ENCODE assay signal across 11 cellular contexts in the genomic region with DNA sequence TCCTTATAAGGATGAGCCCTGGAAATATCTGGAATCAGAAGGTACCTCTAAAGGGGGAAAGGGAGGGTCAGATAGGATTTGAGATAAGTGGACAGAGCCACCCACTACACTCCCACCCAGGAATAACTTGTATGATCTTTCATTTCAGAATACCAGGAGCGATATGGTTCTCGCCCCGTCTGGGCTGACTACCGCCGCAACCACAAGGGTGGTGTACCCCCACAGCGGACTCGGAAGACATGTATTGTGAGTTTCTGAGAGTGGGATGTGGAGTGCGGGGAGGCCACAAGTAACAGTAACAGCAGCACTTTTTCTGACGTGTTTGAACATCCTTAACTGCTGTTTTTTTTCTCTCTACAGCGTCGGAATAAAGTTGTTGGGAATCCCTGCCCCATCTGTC. TPM values are rescaled to one million over a fixed set of nuclear protein-coding genes. Genes with fewer than 3 reads are reported as not detected.
A peak's percentile ranks its signal among the peaks of the same experiment; 100 is the strongest.
DNase-seq lines count a peak whose midpoint lies in the region; ATAC-seq and TF ChIP-seq lines count a peak whose summit lies in the region.
"Had no signal": no experiment of that assay in that cellular context is flagged by ENCODE, and none has a peak within 500 bp of the region (broad histone marks: within the 10 kb centered on the region; RNA-seq: fewer than 3 reads in every experiment).

No MANE protein-coding gene starts in this region.

- no peak for TF ChIP-seq POLR2A in gastroesophageal sphincter (IDR thresholded peaks at IDR 0.05)

- H3K36me3 Mint-ChIP-seq in activated naive CD4-positive, alpha-beta T cell treated with anti-CD3 and anti-CD28 coated beads, Interleukin-2, amount 10 ng/mL, durations not matched to agents 7 days and 5 days, result peaks cover 51% of the 10 kb centered on the region
- H3K36me3 Mint-ChIP-seq in T-helper 17 cell (ENCODE audit: low read depth), result peaks cover 14% of the 10 kb centered on the region

- H3K27ac ChIP-seq in gastroesophageal sphincter, result peak overlapping the region in 3 of 4 donors; percentile 19 to 95 (median 92)

- H3K9me3 Mint-ChIP-seq in activated naive CD4-positive, alpha-beta T cell treated with anti-CD3 and anti-CD28 coated beads, Interleukin-2, amount 10 ng/mL, durations not matched to agents 7 days and 5 days, result no peaks in the 10 kb centered on the region
- H3K9me3 Mint-ChIP-seq in stimulated activated naive CD8-positive, alpha-beta T cell treated with anti-CD3 and anti-CD28 coated beads, Interleukin-15, amount 100 ng/mL, for 72 hours, result no peaks in the 10 kb centered on the region

- 83 to 92% methylated on average over 4 to 7 of the region's 11 CpGs for WGBS in gastroesophageal sphincter (ENCODE audit: low coverage in 1 of 2), 2 donors

- no peak for TF ChIP-seq CTCF in gastroesophageal sphincter (IDR thresholded peaks at IDR 0.05)

- no peak overlapping the region for H3K4me3 ChIP-seq in gastroesophageal sphincter
- H3K4me3 ChIP-seq: colonic mucosa had no signal

- H3K4me3 Mint-ChIP-seq in activated naive CD4-positive, alpha-beta T cell treated with anti-CD3 and anti-CD28 coated beads, Interleukin-2, amount 10 ng/mL, durations not matched to agents 7 days and 5 days, result peak overlapping the region; percentile 93
- peak overlapping the region; percentile 89 for H3K4me3 Mint-ChIP-seq in T-helper 17 cell
- peak overlapping the region; percentile 91 to 93 for H3K4me3 Mint-ChIP-seq in stimulated activated naive CD8-positive, alpha-beta T cell treated with anti-CD3 and anti-CD28 coated beads, Interleukin-15, amount 100 ng/mL, for 72 hours

- H3K27me3 Mint-ChIP-seq in activated naive CD4-positive, alpha-beta T cell treated with anti-CD3 and anti-CD28 coated beads, Interleukin-2, amount 10 ng/mL, durations not matched to agents 7 days and 5 days, result peaks cover 5% of the 10 kb centered on the region
- no peaks in the 10 kb centered on the region for H3K27me3 Mint-ChIP-seq in T-helper 17 cell
- H3K27me3 Mint-ChIP-seq in stimulated activated naive CD8-positive, alpha-beta T cell treated with anti-CD3 and anti-CD28 coated beads, Interleukin-15, amount 100 ng/mL, for 72 hours, result no peaks in the 10 kb centered on the region
- H3K27me3 Mint-ChIP-seq: progenitor cell of endocrine pancreas had no signal

- ATAC-seq in T-helper 17 cell, result no peak
- ATAC-seq in gastroesophageal sphincter, result no peak
- ATAC-seq in stimulated activated naive CD8-positive, alpha-beta T cell treated with anti-CD3 and anti-CD28 coated beads, Interleukin-15, amount 100 ng/mL, for 72 hours, result no peak
- ATAC-seq in GM21529 (IDR thresholded peaks at IDR 0.05; ENCODE audit: unreplicated experiment), result no peak

- H3K27me3 ChIP-seq in gastroesophageal sphincter, result no peaks in the 10 kb centered on the region
- H3K27me3 ChIP-seq: colonic mucosa had no signal

- H3K9me3 ChIP-seq in T-helper 17 cell (ENCODE audit: control insufficient read depth, low read length, poor library complexity, severe bottlenecking) (no peaks in the 10 kb centered on the region), gastroesophageal sphincter (no peaks in the 10 kb centered on the region)
- H3K9me3 ChIP-seq: colonic mucosa had no signal

- H3K4me1 ChIP-seq in gastroesophageal sphincter, result peaks cover 3 to 21% (median 8%) of the 10 kb centered on the region in 3 donors
- H3K4me1 ChIP-seq: colonic mucosa had no signal

- CTCF ChIA-PET in activated naive CD4-positive, alpha-beta T cell treated with anti-CD3 and anti-CD28 coated beads, Interleukin-2, amount 10 ng/mL, durations not matched to agents 7 days and 5 days (lab: Charles Lee), result interaction anchor here (1.2 to 1.7 kb wide), 2 partner anchors 63 to 150 kb away, joined by 3 to 4 read pairs; no protein-coding TSS in a partner anchor

- H3K4me1 Mint-ChIP-seq in activated naive CD4-positive, alpha-beta T cell treated with anti-CD3 and anti-CD28 coated beads, Interleukin-2, amount 10 ng/mL, durations not matched to agents 7 days and 5 days, result peaks cover 24% of the 10 kb centered on the region
- peaks cover 19% of the 10 kb centered on the region for H3K4me1 Mint-ChIP-seq in T-helper 17 cell
- H3K4me1 Mint-ChIP-seq in stimulated activated naive CD8-positive, alpha-beta T cell treated with anti-CD3 and anti-CD28 coated beads, Interleukin-15, amount 100 ng/mL, for 72 hours, result peaks cover 55% of the 10 kb centered on the region

- no peak for DNase-seq in activated naive CD4-positive, alpha-beta T cell treated with anti-CD3 and anti-CD28 coated beads, Interleukin-2, amount 10 ng/mL, durations not matched to agents 7 days and 5 days
- no peak for DNase-seq in activated naive CD4-positive, alpha-beta T cell treated with anti-CD3 and anti-CD28 coated beads, Interleukin-2, amount 50 U/mL, for 16 hours
- DNase-seq in T-helper 17 cell (no peak), superior temporal gyrus (ENCODE audit: extremely low spot score) (no peak), COLO829 (ENCODE audit: low spot score) (no peak)
- DNase-seq in stimulated activated naive CD8-positive, alpha-beta T cell treated with anti-CD3 and anti-CD28 coated beads, Interleukin-15, amount 100 ng/mL, for 72 hours, result no peak
- DNase-seq: colonic mucosa, EL had no signal

- peaks cover 0 to 62% of the 10 kb centered on the region in 2 donors for H3K36me3 ChIP-seq in gastroesophageal sphincter

- no peak overlapping the region for H3K27ac Mint-ChIP-seq in activated naive CD4-positive, alpha-beta T cell treated with anti-CD3 and anti-CD28 coated beads, Interleukin-2, amount 10 ng/mL, durations not matched to agents 7 days and 5 days
- H3K27ac Mint-ChIP-seq in T-helper 17 cell, result peak overlapping the region; percentile 97
- peak overlapping the region in 1 of 2 donors; percentile 42 for H3K27ac Mint-ChIP-seq in stimulated activated naive CD8-positive, alpha-beta T cell treated with anti-CD3 and anti-CD28 coated beads, Interleukin-15, amount 100 ng/mL, for 72 hours

- TF ChIP-seq EP300 in gastroesophageal sphincter (IDR thresholded peaks at IDR 0.05), result no peak

RNA-seq across cellular contexts. Expression of a gene that starts 1.9 kb away (rescaled TPM):
- 10 to 100 TPM; 16.3 to 23.2 TPM for total RNA-seq in T-helper 17 cell
- total RNA-seq in gastroesophageal sphincter, result 10 to 100 TPM; 35.0 to 41.2 (median 36.7) TPM

RNA-seq across cellular contexts. Expression of a gene that starts 2.5 kb away (rescaled TPM):
- total RNA-seq in T-helper 17 cell, result 100 to 1,000 TPM; 114 to 123 TPM
- 10 to 100 TPM; 26.7 to 50.4 (median 37.9) TPM for total RNA-seq in gastroesophageal sphincter

RNA-seq across cellular contexts. Expression of a gene that starts 7.1 kb away (rescaled TPM):
- total RNA-seq in T-helper 17 cell, result 1 to 10 TPM; 5.6 to 6.6 TPM
- total RNA-seq in gastroesophageal sphincter, result 1 to 10 TPM in 3 of 4 donors, under 1 TPM in 1; 0.82 to 2.6 (median 2.1) TPM

RNA-seq across cellular contexts. Expression of a gene that starts 27.4 kb away (rescaled TPM):
- total RNA-seq in T-helper 17 cell, result 10 to 100 TPM; 32.6 to 37.0 TPM
- 10 to 100 TPM; 10.8 to 19.6 (median 16.6) TPM for total RNA-seq in gastroesophageal sphincter

RNA-seq across cellular contexts. Expression of a gene that starts 48.3 kb away (rescaled TPM):
- 100 to 1,000 TPM in 1 of 2 donors, 10 to 100 TPM in 1; 97.4 to 106 TPM for total RNA-seq in T-helper 17 cell
- total RNA-seq in gastroesophageal sphincter, result 10 to 100 TPM; 42.8 to 63.6 (median 47.4) TPM
